ENCODE assay signal across 8 cellular contexts in genomic region chr5:74212336-74212735, GRCh38.
DNase-seq lines count a peak whose midpoint lies in the region; ATAC-seq and TF ChIP-seq lines count a peak whose summit lies in the region.

No MANE protein-coding gene starts in this region.

- no peaks in the 10 kb centered on the region for H3K36me3 Mint-ChIP-seq in activated naive CD4-positive, alpha-beta T cell treated with anti-CD3 and anti-CD28 coated beads for 36 hours (ENCODE audit: low read depth)
- no peaks in the 10 kb centered on the region for H3K36me3 Mint-ChIP-seq in activated naive CD4-positive, alpha-beta T cell treated with anti-CD3 and anti-CD28 coated beads, Interleukin-2, amount 10 ng/mL, durations not matched to agents 7 days and 5 days
- no peaks in the 10 kb centered on the region for H3K36me3 Mint-ChIP-seq in endodermal cell (ENCODE audit: low read depth)

- WGBS in endodermal cell (ENCODE audit: insufficient coverage in 1 of 2, insufficient read length in 1 of 2), 2 experiments, result 77 to 78% methylated on average over 5 of the region's 5 CpGs

- TF ChIP-seq CTCF in endodermal cell (conservative IDR thresholded peaks at IDR 0.05) (peak; percentile 90), upper lobe of right lung (IDR thresholded peaks at IDR 0.05) (peak; percentile 14)

- H3K27me3 Mint-ChIP-seq in activated naive CD4-positive, alpha-beta T cell treated with anti-CD3 and anti-CD28 coated beads for 36 hours (ENCODE audit: low read depth), result peaks cover 6% of the 10 kb centered on the region
- H3K27me3 Mint-ChIP-seq in activated naive CD4-positive, alpha-beta T cell treated with anti-CD3 and anti-CD28 coated beads, Interleukin-2, amount 10 ng/mL, durations not matched to agents 7 days and 5 days, result no peaks in the 10 kb centered on the region
- peaks cover 4% of the 10 kb centered on the region for H3K27me3 Mint-ChIP-seq in endodermal cell (ENCODE audit: insufficient read depth)

- DNase-seq in activated naive CD4-positive, alpha-beta T cell treated with anti-CD3 and anti-CD28 coated beads for 36 hours, result peak; percentile 27
- no peak for DNase-seq in activated naive CD4-positive, alpha-beta T cell treated with anti-CD3 and anti-CD28 coated beads, Interleukin-2, amount 10 ng/mL, durations not matched to agents 7 days and 5 days
- DNase-seq in NCI-H748 (lab: John Stamatoyannopoulos, UW; ENCODE audit: unreplicated experiment) (peak; percentile 71), endodermal cell (peak; percentile 88), upper lobe of right lung (no peak), T-helper 1 cell (no peak), hypothalamus (lab: John Stamatoyannopoulos, UW) (no peak)

- H3K4me1 ChIP-seq in endodermal cell (ENCODE audit: control insufficient read depth, insufficient read depth, low read length) (no peaks in the 10 kb centered on the region), upper lobe of right lung (no peaks in the 10 kb centered on the region)

- no peaks in the 10 kb centered on the region for H3K36me3 ChIP-seq in endodermal cell (ENCODE audit: control insufficient read depth, insufficient read depth, low read length)
- H3K36me3 ChIP-seq in upper lobe of right lung, result no peaks in the 10 kb centered on the region

- H3K27ac Mint-ChIP-seq in activated naive CD4-positive, alpha-beta T cell treated with anti-CD3 and anti-CD28 coated beads for 36 hours, result no peak overlapping the region
- H3K27ac Mint-ChIP-seq in activated naive CD4-positive, alpha-beta T cell treated with anti-CD3 and anti-CD28 coated beads, Interleukin-2, amount 10 ng/mL, durations not matched to agents 7 days and 5 days, result no peak overlapping the region
- no peak overlapping the region for H3K27ac Mint-ChIP-seq in endodermal cell

- H3K27ac ChIP-seq in endodermal cell (ENCODE audit: low read depth, low read length), result no peak overlapping the region
- H3K27ac ChIP-seq in upper lobe of right lung, result no peak overlapping the region

- H3K9ac ChIP-seq in endodermal cell (ENCODE audit: extremely low read depth, low read length, poor library complexity, severe bottlenecking), result no peak overlapping the region

- no peak overlapping the region for H3K4me3 Mint-ChIP-seq in activated naive CD4-positive, alpha-beta T cell treated with anti-CD3 and anti-CD28 coated beads for 36 hours
- no peak overlapping the region for H3K4me3 Mint-ChIP-seq in activated naive CD4-positive, alpha-beta T cell treated with anti-CD3 and anti-CD28 coated beads, Interleukin-2, amount 10 ng/mL, durations not matched to agents 7 days and 5 days
- no peak overlapping the region for H3K4me3 Mint-ChIP-seq in endodermal cell

- H3K27me3 ChIP-seq in endodermal cell (ENCODE audit: control insufficient read depth, insufficient read depth, low read length, poor library complexity, severe bottlenecking) (no peaks in the 10 kb centered on the region), upper lobe of right lung (no peaks in the 10 kb centered on the region)

- no peak overlapping the region for H3K4me3 ChIP-seq in endodermal cell (ENCODE audit: low read length)
- H3K4me3 ChIP-seq in upper lobe of right lung, result no peak overlapping the region

- CTCF ChIA-PET in activated naive CD4-positive, alpha-beta T cell treated with anti-CD3 and anti-CD28 coated beads for 36 hours (lab: Charles Lee), result interaction anchor here (1.0 to 1.4 kb wide), 2 partner anchors 8 to 27 kb away, joined by 3 to 4 read pairs; no protein-coding TSS in a partner anchor
- CTCF ChIA-PET in activated naive CD4-positive, alpha-beta T cell treated with anti-CD3 and anti-CD28 coated beads, Interleukin-2, amount 10 ng/mL, durations not matched to agents 7 days and 5 days (lab: Charles Lee), result no interaction called here

- no peaks in the 10 kb centered on the region for H3K9me3 Mint-ChIP-seq in activated naive CD4-positive, alpha-beta T cell treated with anti-CD3 and anti-CD28 coated beads for 36 hours
- H3K9me3 Mint-ChIP-seq in activated naive CD4-positive, alpha-beta T cell treated with anti-CD3 and anti-CD28 coated beads, Interleukin-2, amount 10 ng/mL, durations not matched to agents 7 days and 5 days, result no peaks in the 10 kb centered on the region
- H3K9me3 Mint-ChIP-seq in endodermal cell, result no peaks in the 10 kb centered on the region

- intact Hi-C loops in activated naive CD4-positive, alpha-beta T cell treated with anti-CD3 and anti-CD28 coated beads for 36 hours (cut with micrococcal nuclease), result loop anchor here (2.0 kb wide), 1 partner anchor 428 kb away; the partner anchor contains the start of gene ENC1
- intact Hi-C loops in upper lobe of right lung (cut with DNase I), result no loop called here

- H3K4me1 Mint-ChIP-seq in activated naive CD4-positive, alpha-beta T cell treated with anti-CD3 and anti-CD28 coated beads for 36 hours (ENCODE audit: low read depth), result no peaks in the 10 kb centered on the region
- no peaks in the 10 kb centered on the region for H3K4me1 Mint-ChIP-seq in activated naive CD4-positive, alpha-beta T cell treated with anti-CD3 and anti-CD28 coated beads, Interleukin-2, amount 10 ng/mL, durations not matched to agents 7 days and 5 days
- peaks cover under 1% of the 10 kb centered on the region for H3K4me1 Mint-ChIP-seq in endodermal cell

- ATAC-seq in upper lobe of right lung (peak; percentile 51), GM18873 (IDR thresholded peaks at IDR 0.05; ENCODE audit: low FRiP score, unreplicated experiment) (no peak)

- H3K9me3 ChIP-seq in endodermal cell (ENCODE audit: control insufficient read depth, low read length) (no peaks in the 10 kb centered on the region), upper lobe of right lung (no peaks in the 10 kb centered on the region)

Comparison
In these comparisons a context has a peak if more than half of its experiments do, and no peak if none do; other contexts are left out.
1. DNase-seq: peak in activated naive CD4-positive, alpha-beta T cell treated with anti-CD3 and anti-CD28 coated beads for 36 hours (single experiment), NCI-H748 (single experiment) and endodermal cell (single experiment); none in activated naive CD4-positive, alpha-beta T cell treated with anti-CD3 and anti-CD28 coated beads, Interleukin-2, amount 10 ng/mL, durations not matched to agents 7 days and 5 days (single experiment), upper lobe of right lung (single experiment), T-helper 1 cell (0 of 5) and hypothalamus (0 of 51).